Comparison of ENCODE assay signal across 9 cellular contexts in genomic region chr2:100588071-100588786, GRCh38. TPM values are rescaled to one million over a fixed set of nuclear protein-coding genes. Genes with fewer than 3 reads are reported as not detected.
A peak's percentile ranks its signal among the peaks of the same experiment; 100 is the strongest.
DNase-seq lines count a peak whose midpoint lies in the region; ATAC-seq and TF ChIP-seq lines count a peak whose summit lies in the region.
"Had no signal": no experiment of that assay in that cellular context is flagged by ENCODE, and none has a peak within 500 bp of the region (broad histone marks: within the 10 kb centered on the region; RNA-seq: fewer than 3 reads in every experiment).

No MANE protein-coding gene starts in this region.

- no peak for TF ChIP-seq CTCF in retinal pigment epithelial cell (conservative IDR thresholded peaks at IDR 0.05; ENCODE audit: low read depth, low read length)
- no peak for TF ChIP-seq CTCF in coronary artery (IDR thresholded peaks at IDR 0.05)

- ATAC-seq in HG03558 (IDR thresholded peaks at IDR 0.05; ENCODE audit: extremely low read depth, unreplicated experiment): peak; percentile 73
- peak; percentile 93 to 95 for ATAC-seq in activated naive CD4-positive, alpha-beta T cell treated with anti-CD3 and anti-CD28 coated beads, Interleukin-2, amount 50 U/mL, for 72 hours

- H3K4me3 ChIP-seq in retinal pigment epithelial cell (ENCODE audit: low read length) (no peak overlapping the region), coronary artery (no peak overlapping the region)
- H3K4me3 ChIP-seq: heart left ventricle had no signal

- no peak overlapping the region for H3K27ac ChIP-seq in coronary artery
- H3K27ac ChIP-seq: heart left ventricle had no signal

- H3K27ac Mint-ChIP-seq in activated naive CD4-positive, alpha-beta T cell treated with anti-CD3 and anti-CD28 coated beads, Interleukin-2, amount 50 U/mL, for 72 hours: peak overlapping the region; percentile 28 to 65

- peaks cover 0 to 9% of the 10 kb centered on the region in 2 donors for H3K36me3 Mint-ChIP-seq in activated naive CD4-positive, alpha-beta T cell treated with anti-CD3 and anti-CD28 coated beads, Interleukin-2, amount 50 U/mL, for 72 hours

- H3K9me3 Mint-ChIP-seq in activated naive CD4-positive, alpha-beta T cell treated with anti-CD3 and anti-CD28 coated beads, Interleukin-2, amount 50 U/mL, for 72 hours: peaks cover 0 to 7% of the 10 kb centered on the region in 2 donors

- DNase-seq in SIG-M5 treated with dmso at 0.1 percent for 504 hours (lab: John Stamatoyannopoulos, UW; ENCODE audit: unreplicated experiment) (peak; percentile 75), SIG-M5 (lab: John Stamatoyannopoulos, UW) (no peak), retinal pigment epithelial cell (ENCODE audit: low read depth) (peak; percentile 23), NCI-H526 treated with DMSO at 0.1 percent for 48 hours (lab: John Stamatoyannopoulos, UW) (no peak), coronary artery (ENCODE audit: low spot score) (no peak)
- DNase-seq in activated naive CD4-positive, alpha-beta T cell treated with anti-CD3 and anti-CD28 coated beads, Interleukin-2, amount 50 U/mL, for 72 hours (ENCODE audit: low spot score in 2 of 2): peak in 1 of 2 donors; percentile 22
- no peak for DNase-seq in NK-92 treated with Interleukin-12 subunit alpha and Interleukin-12 subunit beta, amount 100 ng/mL, for 24 hours (lab: John Stamatoyannopoulos, UW)
- DNase-seq: heart left ventricle had no signal

RNA-seq across cellular contexts. Expression of gene PDCL3, which starts 25.4 kb away (rescaled TPM):
- total RNA-seq in activated naive CD4-positive, alpha-beta T cell treated with anti-CD3 and anti-CD28 coated beads, Interleukin-2, amount 50 U/mL, for 72 hours: 10 to 100 TPM; 37.0 to 39.5 TPM

Comparison
In these comparisons a context has a peak if more than half of its experiments do, and no peak if none do; other contexts are left out.
1. DNase-seq: peak in SIG-M5 treated with dmso at 0.1 percent for 504 hours (single experiment) and retinal pigment epithelial cell (single experiment); none in SIG-M5 (single experiment), NCI-H526 treated with DMSO at 0.1 percent for 48 hours (single experiment), NK-92 treated with Interleukin-12 subunit alpha and Interleukin-12 subunit beta, amount 100 ng/mL, for 24 hours (single experiment) and coronary artery (single experiment).